In the genomic region with DNA sequence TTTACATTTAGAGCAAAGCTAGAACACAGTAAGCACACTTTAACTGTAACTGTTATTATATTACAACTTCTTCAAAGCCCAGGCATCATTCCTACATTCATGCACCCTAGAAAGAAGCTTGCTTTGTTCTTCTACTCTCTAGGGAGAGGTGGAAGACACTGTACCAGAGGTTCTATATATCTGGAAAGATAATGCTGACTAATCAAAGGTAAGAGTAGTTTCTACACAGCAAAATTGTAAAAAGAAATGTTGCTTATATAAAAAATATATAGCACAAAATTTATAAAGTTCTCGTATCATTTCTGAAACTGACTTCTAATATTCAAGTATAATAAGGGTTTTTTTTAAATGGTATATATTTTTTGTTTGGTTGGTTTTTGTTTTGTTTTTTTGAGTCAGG, we compare ENCODE assay signal across 23 cellular contexts.
"Had no signal": no experiment of that assay in that cellular context is flagged by ENCODE, and none has a peak within 500 bp of the region (broad histone marks: within the 10 kb centered on the region; RNA-seq: fewer than 3 reads in every experiment).

No MANE protein-coding gene starts in this region.

- DNase-seq: Kasumi-1, MM.1S, NCI-H1092 treated with DMSO at 0.1 percent for 48 hours, NCI-H1436, NCI-H187, NCI-H2029, NCI-H2081 treated with DMSO at 0.1 percent for 48 hours, NCI-H2171, NCI-H226, NCI-H446, NCI-H510A, NCI-H524 treated with DMSO at 0.1 percent for 48 hours, NCI-H69, NCI-H774, Right ventricle myocardium superior, RPMI8226, SIG-M5 had no signal

- H3K4me2 ChIP-seq: KMS-11 had no signal

- H3K9me3 ChIP-seq: SJSA1 had no signal

- H3K27ac ChIP-seq: HL-60, KMS-11, SJSA1, SK-N-MC had no signal

- H3K4me3 ChIP-seq: SJSA1, SK-N-MC had no signal

- FAIRE-seq: HTR-8/SVneo, RCC 7860 had no signal

- H3K27me3 ChIP-seq: SJSA1 had no signal
